In the genomic region with DNA sequence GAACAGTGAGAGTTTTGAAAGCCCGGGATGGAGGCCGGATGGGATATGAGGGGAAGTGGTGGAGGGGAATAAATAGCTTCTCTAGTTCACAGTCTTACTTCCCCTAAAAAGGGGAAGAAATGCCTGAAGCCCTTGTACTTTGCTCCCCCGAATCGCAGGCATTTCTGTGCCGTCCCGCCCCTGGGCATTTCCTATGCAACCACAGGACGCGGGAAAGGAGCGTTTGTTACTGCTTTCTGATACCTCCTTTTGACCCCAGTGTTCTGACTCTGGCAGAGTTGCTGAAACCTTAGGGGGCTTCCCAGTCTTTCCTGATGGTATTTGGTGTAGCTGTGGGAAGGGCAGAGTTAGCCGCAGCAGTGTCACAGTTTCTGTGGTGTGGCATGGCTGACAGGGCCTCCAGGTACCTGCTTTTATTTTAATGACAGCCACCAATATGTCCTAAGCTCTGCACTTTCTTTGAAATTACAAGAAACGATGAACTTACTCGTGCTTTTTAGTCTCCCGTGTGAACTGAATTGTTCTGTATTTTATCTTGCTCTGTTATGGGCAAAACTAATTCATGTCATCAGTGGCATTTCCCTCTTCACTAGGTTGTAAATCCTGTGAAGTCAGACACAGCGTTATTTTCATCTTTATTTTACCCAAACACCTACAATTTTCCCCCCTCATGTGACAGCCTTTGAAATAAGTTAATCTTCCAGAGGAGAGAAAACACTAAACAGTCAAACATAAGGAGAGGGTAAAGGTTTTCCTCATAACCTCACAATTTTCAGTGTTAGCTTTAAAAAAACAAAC, we compare ENCODE assay signal across 8 cellular contexts. TPM values are rescaled to one million over a fixed set of nuclear protein-coding genes. Genes with fewer than 3 reads are reported as not detected.
DNase-seq lines count a peak whose midpoint lies in the region; ATAC-seq and TF ChIP-seq lines count a peak whose summit lies in the region.

No MANE protein-coding gene starts in this region.

- ATAC-seq in Right ventricle myocardium superior (ENCODE audit: poor library complexity) (peak; percentile 34), Panc1 (peak; percentile 11; the same call in 1 of the 2 replicates), HG03139 (IDR thresholded peaks at IDR 0.05; ENCODE audit: unreplicated experiment) (no peak), GM21515 (IDR thresholded peaks at IDR 0.05; ENCODE audit: unreplicated experiment) (no peak)

- H3K9me3 ChIP-seq in Panc1 (ENCODE audit: control insufficient read depth, insufficient read depth, low read depth, low read length), result no peaks in the 10 kb centered on the region
- H3K9me3 ChIP-seq in vagina, result no peaks in the 10 kb centered on the region

- in situ Hi-C loops in Panc1 (cut with HindIII; ENCODE audit: low pct_unique_long_range_greater_than_20kb, low sequenced_read_pairs), result no loop called here

- H3K4me3 Mint-ChIP-seq in immature natural killer cell, result peak overlapping the region in 4 of 5 donors; percentile 6 to 78 (median 64)

- H3K27me3 ChIP-seq in Panc1 (ENCODE audit: control insufficient read depth, insufficient read depth, low read length) (no peaks in the 10 kb centered on the region), vagina (no peaks in the 10 kb centered on the region)

- no peaks in the 10 kb centered on the region for H3K9me3 Mint-ChIP-seq in immature natural killer cell

- CTCF ChIA-PET in Panc1 (lab: Charles Lee), result interaction anchor here (1.3 to 1.4 kb wide), 2 partner anchors 53 to 106 kb away, joined by 3 to 23 read pairs; no protein-coding TSS in a partner anchor

- DNase-seq in Right ventricle myocardium superior, result peak; percentile 49
- no peak for DNase-seq in cardiac septum (ENCODE audit: low spot score)
- DNase-seq in Panc1 (ENCODE audit: low read depth, low spot score), result no peak
- peak in 2 of 3 donors; percentile 12 to 20 for DNase-seq in immature natural killer cell
- DNase-seq in vagina (ENCODE audit: extremely low spot score in 2 of 2), result peak in 1 of 2 donors; percentile 83
- DNase-seq in ecto neural progenitor cell (ENCODE audit: low spot score), result no peak

- H3K27me3 Mint-ChIP-seq in immature natural killer cell (ENCODE audit: low read depth in 3 of 3), result peaks cover 0 to 5% (median 0%) of the 10 kb centered on the region in 3 donors

- intact Hi-C loops in Right ventricle myocardium superior (cut with DNase I), result loop anchor here (10.0 kb wide), 1 partner anchor 212 kb away; no protein-coding TSS in a partner anchor
- intact Hi-C loops in cardiac septum (cut with DNase I), result loop anchor here (1.0 to 2.0 kb wide), 3 partner anchors 55 to 216 kb away; no protein-coding TSS in a partner anchor
- intact Hi-C loops in Panc1 (cut with micrococcal nuclease; ENCODE audit: unreplicated experiment), result loop anchor here (1.0 to 5.0 kb wide), 2 partner anchors 55 to 105 kb away; no protein-coding TSS in a partner anchor
- intact Hi-C loops in vagina (cut with DNase I), result loop anchor here (5.0 kb wide), 1 partner anchor 215 kb away; no protein-coding TSS in a partner anchor

- no peak for TF ChIP-seq CTCF in Panc1 (IDR thresholded peaks at IDR 0.05)
- TF ChIP-seq CTCF in vagina (IDR thresholded peaks at IDR 0.05), result no peak

- no peak for TF ChIP-seq POLR2A in vagina (IDR thresholded peaks at IDR 0.05)

- H3K36me3 ChIP-seq in Panc1 (ENCODE audit: control insufficient read depth, insufficient read depth, low read length), result no peaks in the 10 kb centered on the region
- H3K36me3 ChIP-seq in vagina, result no peaks in the 10 kb centered on the region

- BruUV-seq in Panc1 (replicated peaks; lab: Mats Ljungman, UMichigan), result no TSS peak

- H3K4me3 ChIP-seq in Panc1 (ENCODE audit: low read depth in 2 of 2, low read length in 2 of 2) (peak overlapping the region; percentile 1 to 35; a peak in 3 of 4 replicates), vagina (no peak overlapping the region)

- peak overlapping the region in 3 of 6 donors; percentile 40 to 49 (median 48) for H3K27ac Mint-ChIP-seq in immature natural killer cell

- peak overlapping the region; percentile 98 for H3K27ac ChIP-seq in Panc1 (ENCODE audit: low read length)
- H3K27ac ChIP-seq in vagina, result peak overlapping the region; percentile 24

- H3K4me1 ChIP-seq in Panc1 (ENCODE audit: control insufficient read depth, insufficient read depth, low read length), result peaks cover 74% of the 10 kb centered on the region
- H3K4me1 ChIP-seq in vagina, result peaks cover 67% of the 10 kb centered on the region

- POLR2A ChIA-PET in Panc1 (lab: Charles Lee), result interaction anchor here (0.5 kb wide), 1 partner anchor 61 kb away, joined by 14 read pairs; no protein-coding TSS in a partner anchor

- peaks cover 54 to 79% of the 10 kb centered on the region in 2 donors for H3K4me1 Mint-ChIP-seq in immature natural killer cell

- peaks cover 0 to 3% (median 3%) of the 10 kb centered on the region in 3 donors for H3K36me3 Mint-ChIP-seq in immature natural killer cell

RNA-seq across cellular contexts. Expression of a gene that starts 27.1 kb away (rescaled TPM):
- total RNA-seq in Right ventricle myocardium superior, result 70.6 TPM
- 53.8 TPM for total RNA-seq in cardiac septum
- total RNA-seq in Panc1 (2021; ENCODE audit: unreplicated experiment), result 77.4 TPM
- polyA plus RNA-seq in Panc1 (2012; ENCODE audit: insufficient read length), result 61.8 TPM
- polyA plus RNA-seq in immature natural killer cell, result 10 to 100 TPM; 33.8 to 60.6 (median 58.7) TPM
- total RNA-seq in vagina, result 42.5 TPM

Comparison
In these comparisons a context has a peak if more than half of its experiments do, and no peak if none do; other contexts are left out.
1. DNase-seq: peak in Right ventricle myocardium superior (single experiment) and immature natural killer cell (2 of 3); none in cardiac septum (single experiment), Panc1 (single experiment) and ecto neural progenitor cell (single experiment).
2. ATAC-seq: peak in Right ventricle myocardium superior (single experiment) and Panc1 (single experiment); none in HG03139 (single experiment) and GM21515 (single experiment).
3. H3K4me3 ChIP-seq: peak in Panc1 (2 of 2); none in vagina (0 of 2).